ENCODE assay signal across 10 cellular contexts in the genomic region with DNA sequence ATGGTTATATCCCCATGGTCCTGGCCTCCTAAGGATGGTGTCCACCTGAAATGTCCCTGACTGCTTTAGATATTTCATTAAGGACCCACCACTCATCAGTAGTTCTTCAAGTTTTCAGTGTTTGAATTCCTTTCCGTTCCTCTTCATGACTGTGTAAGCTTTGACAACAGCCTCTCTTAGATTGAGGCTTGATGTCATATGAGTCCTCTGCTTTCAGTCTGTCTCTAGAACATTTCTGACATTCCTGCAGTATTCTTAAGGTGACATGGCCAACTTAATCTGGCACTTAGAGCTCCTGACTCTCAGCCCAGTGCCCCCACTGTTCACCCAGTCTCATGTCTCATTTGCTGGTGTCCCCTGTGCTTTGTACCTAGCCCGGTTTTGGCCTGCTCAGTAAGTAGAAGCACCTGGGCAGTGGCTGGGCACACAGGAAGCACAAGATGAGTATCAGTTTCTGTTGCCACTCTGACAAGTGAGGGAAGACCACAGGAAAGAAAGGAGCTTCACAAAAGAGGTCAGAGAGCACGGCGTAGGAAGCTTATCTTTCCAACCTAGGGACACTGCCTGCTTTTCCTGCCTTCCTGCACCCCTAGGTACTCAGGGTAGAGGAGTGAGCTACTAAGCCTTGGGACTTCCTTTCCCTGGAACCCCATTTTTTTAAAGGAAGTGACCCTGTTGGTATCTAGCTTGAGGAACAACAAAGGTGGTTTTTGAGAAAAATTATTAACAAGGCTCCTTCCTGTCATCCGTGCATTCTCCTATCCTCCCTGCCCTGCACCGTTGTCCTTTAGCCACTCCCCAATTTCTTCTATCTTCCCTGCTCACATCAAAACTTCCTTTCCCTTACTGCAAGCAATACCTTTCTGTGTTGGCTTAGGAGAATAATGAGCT.
DNase-seq lines count a peak whose midpoint lies in the region; ATAC-seq, FAIRE-seq and TF ChIP-seq lines count a peak whose summit lies in the region.
"Had no signal": no experiment of that assay in that cellular context is flagged by ENCODE, and none has a peak within 500 bp of the region (broad histone marks: within the 10 kb centered on the region; RNA-seq: fewer than 3 reads in every experiment).

No MANE protein-coding gene starts in this region.

- FAIRE-seq in urothelium cell line (lab: Jason Lieb, UNC) = no peak
- FAIRE-seq: endometrium, K562 had no signal

- no peaks in the 10 kb centered on the region for H3K27me3 Mint-ChIP-seq in Caco-2 (ENCODE audit: insufficient read depth, unreplicated experiment)

- no peak overlapping the region for H3K27ac Mint-ChIP-seq in Caco-2 (ENCODE audit: unreplicated experiment)

- H3F3A ChIP-seq in MM.1S (ENCODE audit: insufficient read depth, low read length) (peaks cover 52% of the 10 kb centered on the region), PC-3 (ENCODE audit: low read length, unreplicated experiment) (no peaks in the 10 kb centered on the region)

- H3K4me1 ChIP-seq in MM.1S (ENCODE audit: low read length) = peaks cover 46% of the 10 kb centered on the region
- no peaks in the 10 kb centered on the region for H3K4me1 ChIP-seq in PC-3 (ENCODE audit: insufficient read depth, low read length)
- H3K4me1 ChIP-seq in Caco-2 = no peaks in the 10 kb centered on the region

- H3K27me3 ChIP-seq in MM.1S (replicated peaks; ENCODE audit: insufficient read depth, low read length) (no peaks in the 10 kb centered on the region), PC-3 (ENCODE audit: low read length) (no peaks in the 10 kb centered on the region), Caco-2 (replicated peaks; ENCODE audit: control insufficient read depth, insufficient read depth, low read length) (no peaks in the 10 kb centered on the region)

- H3K4me1 Mint-ChIP-seq in Caco-2 (ENCODE audit: low read depth, unreplicated experiment) = no peaks in the 10 kb centered on the region

- H4K20me1 ChIP-seq in MM.1S (ENCODE audit: insufficient read depth, low read length) = no peaks in the 10 kb centered on the region
- no peaks in the 10 kb centered on the region for H4K20me1 ChIP-seq in PC-3 (ENCODE audit: low read length)

- peaks cover 18% of the 10 kb centered on the region for H3K36me3 Mint-ChIP-seq in Caco-2 (ENCODE audit: insufficient read depth, unreplicated experiment)

- H3K9me3 ChIP-seq in MM.1S (replicated peaks; ENCODE audit: insufficient read depth, low read length) = no peaks in the 10 kb centered on the region
- H3K9me3 ChIP-seq in PC-3 (ENCODE audit: low read length) = no peaks in the 10 kb centered on the region
- no peaks in the 10 kb centered on the region for H3K9me3 ChIP-seq in Caco-2

- DNase-seq in MM.1S (peak; percentile 93), kidney tubule cell (ENCODE audit: low spot score) (peak; percentile 33), PC-3 (no peak), urothelium cell line (ENCODE audit: low spot score) (no peak), Caco-2 (no peak), NCI-H526 treated with DMSO at 0.1 percent for 48 hours (lab: John Stamatoyannopoulos, UW) (no peak)

- ATAC-seq in GM21447 (IDR thresholded peaks at IDR 0.05; ENCODE audit: unreplicated experiment) = peak; percentile 44
- no peak for ATAC-seq in PC-3
- ATAC-seq: K562 had no signal

- H2AFZ ChIP-seq in MM.1S (ENCODE audit: low read length) (no peak overlapping the region), PC-3 (ENCODE audit: low read length) (no peak overlapping the region)

- H3K9me2 ChIP-seq in MM.1S (replicated peaks; ENCODE audit: insufficient read depth, low read length) (no peaks in the 10 kb centered on the region), PC-3 (replicated peaks; ENCODE audit: low read length) (no peaks in the 10 kb centered on the region)

- H3K27ac ChIP-seq in MM.1S (ENCODE audit: low read length) (peak overlapping the region; percentile 97), PC-3 (ENCODE audit: low read length) (no peak overlapping the region)

- TF ChIP-seq CTCF in GM12875 (IDR thresholded peaks at IDR 0.05; ENCODE audit: borderline replicate concordance, insufficient read depth, low read depth, low read length) = no peak
- no peak for TF ChIP-seq CTCF in MM.1S (IDR thresholded peaks at IDR 0.05; ENCODE audit: low read length)
- TF ChIP-seq CTCF in PC-3 (conservative IDR thresholded peaks at IDR 0.05; ENCODE audit: low read depth, low read length) = no peak
- no peak for TF ChIP-seq CTCF in Caco-2 (IDR thresholded peaks at IDR 0.05; ENCODE audit: insufficient read depth in 1 of 2, low read depth in 1 of 2, low read length in 1 of 2, severe bottlenecking in 1 of 2, unreplicated experiment in 1 of 2)

- CTCF ChIA-PET in PC-3 (lab: Charles Lee) = no interaction called here
- CTCF ChIA-PET in Caco-2 (lab: Charles Lee) = no interaction called here

- H3K9ac ChIP-seq in MM.1S (ENCODE audit: low read length) (peak overlapping the region; percentile 86), PC-3 (ENCODE audit: low read length) (no peak overlapping the region)

- H3K36me3 ChIP-seq in MM.1S (replicated peaks; ENCODE audit: insufficient read depth, low read length) (0 out of 2 replicates have a peak, but pooled peaks cover 6% of the 10 kb centered on the region), PC-3 (ENCODE audit: low read depth, low read length) (peaks cover 4% of the 10 kb centered on the region; the same call in 1 of the 2 replicates), Caco-2 (ENCODE audit: control insufficient read depth, insufficient read depth, low read length) (no peaks in the 10 kb centered on the region; the same call in 1 of the 2 replicates)

- BruUV-seq in PC-3 (replicated peaks; lab: Mats Ljungman, UMichigan) = no TSS peak
- BruUV-seq in Caco-2 (replicated peaks; lab: Mats Ljungman, UMichigan) = no TSS peak

- intact Hi-C loops in PC-3 (cut with micrococcal nuclease) = no loop called here
- intact Hi-C loops in Caco-2 (cut with micrococcal nuclease; ENCODE audit: unreplicated experiment) = no loop called here

- H3K79me2 ChIP-seq in MM.1S (ENCODE audit: low read length) = peaks cover 45% of the 10 kb centered on the region
- no peaks in the 10 kb centered on the region for H3K79me2 ChIP-seq in PC-3 (ENCODE audit: low read length)

- H3K4me3 Mint-ChIP-seq in Caco-2 (ENCODE audit: unreplicated experiment) = no peak overlapping the region

- H3K9me3 Mint-ChIP-seq in Caco-2 (ENCODE audit: unreplicated experiment) = no peaks in the 10 kb centered on the region

- H3K4me3 ChIP-seq in GM12875 (ENCODE audit: low read depth, low read length) = peak overlapping the region; percentile 8
- H3K4me3 ChIP-seq in MM.1S (ENCODE audit: low read length) = peak overlapping the region; percentile 78
- H3K4me3 ChIP-seq in PC-3 (ENCODE audit: low read length) = no peak overlapping the region
- H3K4me3 ChIP-seq in Caco-2 (ENCODE audit: low read depth, low read length) = no peak overlapping the region
- H3K4me3 ChIP-seq: K562 had no signal

- peak overlapping the region; percentile 95 for H3K4me2 ChIP-seq in MM.1S (ENCODE audit: low read depth, low read length)
- no peak overlapping the region for H3K4me2 ChIP-seq in PC-3 (ENCODE audit: low read length)

- POLR2A ChIA-PET in PC-3 (lab: Charles Lee; ENCODE audit: unreplicated experiment) = no interaction called here
- POLR2A ChIA-PET in Caco-2 (lab: Charles Lee) = no interaction called here

Comparison
In these comparisons a context has a peak if more than half of its experiments do, and no peak if none do; other contexts are left out.
1. H3K4me3 ChIP-seq: peak in GM12875 (single experiment) and MM.1S (single experiment); none in PC-3 (single experiment) and Caco-2 (single experiment).
2. DNase-seq: peak in MM.1S (single experiment) and kidney tubule cell (single experiment); none in PC-3 (single experiment), urothelium cell line (single experiment), Caco-2 (0 of 2) and NCI-H526 treated with DMSO at 0.1 percent for 48 hours (single experiment).